ENCODE assay signal across 13 cellular contexts in genomic region chr15:26438316-26438715, GRCh38.
A peak's percentile ranks its signal among the peaks of the same experiment; 100 is the strongest.
DNase-seq lines count a peak whose midpoint lies in the region; ATAC-seq and FAIRE-seq lines count a peak whose summit lies in the region.
"Had no signal": no experiment of that assay in that cellular context is flagged by ENCODE, and none has a peak within 500 bp of the region (broad histone marks: within the 10 kb centered on the region; RNA-seq: fewer than 3 reads in every experiment).

No MANE protein-coding gene starts in this region.

- FAIRE-seq in HTR-8/SVneo (lab: Jason Lieb, UNC), result no peak

- H3K36me3 Mint-ChIP-seq in activated naive CD4-positive, alpha-beta T cell treated with anti-CD3 and anti-CD28 coated beads for 36 hours (ENCODE audit: low read depth), result no peaks in the 10 kb centered on the region
- H3K36me3 Mint-ChIP-seq in activated T-helper 2 cell treated with anti-CD3 and anti-CD28 coated beads, Interferon-gamma antibody, Interleukin-2, Interleukin-4, amounts not matched to agents 10 μg/mL and 5 μg/mL and 100 μg/mL, durations not matched to agents 14 hours and 24 hours and 36 hours (ENCODE audit: low read depth), result no peaks in the 10 kb centered on the region

- H3K4me1 Mint-ChIP-seq in activated naive CD4-positive, alpha-beta T cell treated with anti-CD3 and anti-CD28 coated beads for 36 hours (ENCODE audit: low read depth), result no peaks in the 10 kb centered on the region
- no peaks in the 10 kb centered on the region for H3K4me1 Mint-ChIP-seq in activated T-helper 2 cell treated with anti-CD3 and anti-CD28 coated beads, Interferon-gamma antibody, Interleukin-2, Interleukin-4, amounts not matched to agents 10 μg/mL and 5 μg/mL and 100 μg/mL, durations not matched to agents 14 hours and 24 hours and 36 hours (ENCODE audit: low read depth)

- H3K9me3 Mint-ChIP-seq in activated naive CD4-positive, alpha-beta T cell treated with anti-CD3 and anti-CD28 coated beads for 36 hours, result peaks cover 3% of the 10 kb centered on the region
- H3K9me3 Mint-ChIP-seq in activated T-helper 2 cell treated with anti-CD3 and anti-CD28 coated beads, Interferon-gamma antibody, Interleukin-2, Interleukin-4, amounts not matched to agents 10 μg/mL and 5 μg/mL and 100 μg/mL, durations not matched to agents 14 hours and 24 hours and 36 hours, result peaks cover 59% of the 10 kb centered on the region

- H3K27ac Mint-ChIP-seq in activated naive CD4-positive, alpha-beta T cell treated with anti-CD3 and anti-CD28 coated beads for 36 hours, result peak overlapping the region; percentile 47
- no peak overlapping the region for H3K27ac Mint-ChIP-seq in activated T-helper 2 cell treated with anti-CD3 and anti-CD28 coated beads, Interferon-gamma antibody, Interleukin-2, Interleukin-4, amounts not matched to agents 10 μg/mL and 5 μg/mL and 100 μg/mL, durations not matched to agents 14 hours and 24 hours and 36 hours

- CTCF ChIA-PET in activated naive CD4-positive, alpha-beta T cell treated with anti-CD3 and anti-CD28 coated beads for 36 hours (lab: Charles Lee), result no interaction called here

- DNase-seq in activated naive CD4-positive, alpha-beta T cell treated with anti-CD3 and anti-CD28 coated beads for 36 hours, result no peak
- no peak for DNase-seq in activated naive CD4-positive, alpha-beta T cell (lab: John Stamatoyannopoulos, UW)
- DNase-seq in NCI-H748 (lab: John Stamatoyannopoulos, UW; ENCODE audit: unreplicated experiment) (peak; percentile 85), left kidney (ENCODE audit: low read depth, low spot score) (peak; percentile 78), sciatic nerve (ENCODE audit: low spot score) (no peak), HTR-8/SVneo (ENCODE audit: insufficient read length, low spot score) (no peak)
- no peak for DNase-seq in activated T-helper 2 cell treated with anti-CD3 and anti-CD28 coated beads, Interferon-gamma antibody, Interleukin-2, Interleukin-4, amounts not matched to agents 10 μg/mL and 5 μg/mL and 100 μg/mL, durations not matched to agents 14 hours and 24 hours and 36 hours (ENCODE audit: low spot score)
- DNase-seq: AML-193, H7, NCI-H1417 treated with DMSO at 0.1 percent for 48 hours, NCI-H2029 treated with DMSO at 0.1 percent for 48 hours had no signal

- intact Hi-C loops in activated naive CD4-positive, alpha-beta T cell treated with anti-CD3 and anti-CD28 coated beads for 36 hours (cut with micrococcal nuclease), result no loop called here
- intact Hi-C loops in sciatic nerve (cut with DNase I), result no loop called here
- intact Hi-C loops in activated T-helper 2 cell treated with anti-CD3 and anti-CD28 coated beads, Interferon-gamma antibody, Interleukin-2, Interleukin-4, amounts not matched to agents 10 μg/mL and 5 μg/mL and 100 μg/mL, durations not matched to agents 14 hours and 24 hours and 36 hours (cut with micrococcal nuclease), result no loop called here

- H3K4me3 Mint-ChIP-seq in activated naive CD4-positive, alpha-beta T cell treated with anti-CD3 and anti-CD28 coated beads for 36 hours, result no peak overlapping the region
- no peak overlapping the region for H3K4me3 Mint-ChIP-seq in activated T-helper 2 cell treated with anti-CD3 and anti-CD28 coated beads, Interferon-gamma antibody, Interleukin-2, Interleukin-4, amounts not matched to agents 10 μg/mL and 5 μg/mL and 100 μg/mL, durations not matched to agents 14 hours and 24 hours and 36 hours (ENCODE audit: low read depth)

- H3K27me3 Mint-ChIP-seq in activated naive CD4-positive, alpha-beta T cell treated with anti-CD3 and anti-CD28 coated beads for 36 hours (ENCODE audit: low read depth), result no peaks in the 10 kb centered on the region
- no peaks in the 10 kb centered on the region for H3K27me3 Mint-ChIP-seq in activated T-helper 2 cell treated with anti-CD3 and anti-CD28 coated beads, Interferon-gamma antibody, Interleukin-2, Interleukin-4, amounts not matched to agents 10 μg/mL and 5 μg/mL and 100 μg/mL, durations not matched to agents 14 hours and 24 hours and 36 hours (ENCODE audit: low read depth)

- ATAC-seq in sciatic nerve (peak; percentile 22), HG02973 (IDR thresholded peaks at IDR 0.05; ENCODE audit: unreplicated experiment) (no peak)
- ATAC-seq: Panc1 had no signal

Comparison
In these comparisons a context has a peak if more than half of its experiments do, and no peak if none do; other contexts are left out.
1. DNase-seq: peak in NCI-H748 (single experiment) and left kidney (single experiment); none in activated naive CD4-positive, alpha-beta T cell treated with anti-CD3 and anti-CD28 coated beads for 36 hours (single experiment), activated naive CD4-positive, alpha-beta T cell (0 of 4), sciatic nerve (single experiment), HTR-8/SVneo (single experiment) and activated T-helper 2 cell treated with anti-CD3 and anti-CD28 coated beads, Interferon-gamma antibody, Interleukin-2, Interleukin-4, amounts not matched to agents 10 μg/mL and 5 μg/mL and 100 μg/mL, durations not matched to agents 14 hours and 24 hours and 36 hours (single experiment).